Comparison of ENCODE assay signal across 1 cellular context in genomic region chr3:105851176-105851575, GRCh38.
TF ChIP-seq lines count a peak whose summit lies in the region.

No MANE protein-coding gene starts in this region.

TF ChIP-seq in SK-N-SH treated with all-trans-retinoic acid at 6 μM for 48 hours, 23 proteins besides CTCF, POLR2A, EP300 and RAD21 (continued from another document):
- TF ChIP-seq TSHZ2 (CRISPR knock-in tag; IDR thresholded peaks at IDR 0.05) (no peak), BACH2 (CRISPR knock-in tag; IDR thresholded peaks at IDR 0.05; ENCODE audit: borderline replicate concordance) (no peak), SNAI2 (CRISPR knock-in tag; IDR thresholded peaks at IDR 0.05) (no peak), CREB5 (CRISPR knock-in tag; IDR thresholded peaks at IDR 0.05; ENCODE audit: low read depth) (no peak), OSR1 (CRISPR knock-in tag; IDR thresholded peaks at IDR 0.05) (no peak), ZFP30 (CRISPR knock-in tag; IDR thresholded peaks at IDR 0.05) (no peak), GLIS3 (CRISPR knock-in tag; IDR thresholded peaks at IDR 0.05) (no peak), RARB (CRISPR knock-in tag; IDR thresholded peaks at IDR 0.05) (no peak), ZFP3 (CRISPR knock-in tag; IDR thresholded peaks at IDR 0.05) (no peak)
